ENCODE assay signal across 29 cellular contexts in the genomic region with DNA sequence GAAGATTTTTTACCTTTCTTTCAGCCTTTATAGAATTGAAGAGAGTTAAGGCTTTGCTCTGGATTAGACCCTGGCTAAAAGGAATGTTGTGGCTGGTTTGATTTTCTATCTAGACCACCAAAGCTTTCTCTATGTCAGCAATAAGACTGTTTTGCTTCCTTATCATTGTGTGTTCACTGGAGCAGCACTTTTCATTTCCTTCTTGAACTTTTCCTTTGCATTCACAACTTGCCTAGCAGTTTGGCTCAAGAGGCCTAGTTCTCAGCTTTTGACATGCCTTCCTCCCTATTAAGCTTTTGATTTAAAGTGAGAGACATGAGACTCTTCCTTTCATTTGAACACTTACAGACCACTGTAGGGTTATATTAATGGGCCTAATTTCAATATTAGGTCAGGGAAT.
"Had no signal": no experiment of that assay in that cellular context is flagged by ENCODE, and none has a peak within 500 bp of the region (broad histone marks: within the 10 kb centered on the region; RNA-seq: fewer than 3 reads in every experiment).

No MANE protein-coding gene starts in this region.

- ATAC-seq: activated T-cell treated with anti-CD3 and anti-CD28 coated beads, Interleukin-2, amount 50 U/mL, for 4 hours; Panc1; Right ventricle myocardium inferior; T-cell had no signal

- H3K4me3 ChIP-seq: cardiac muscle cell, SK-N-MC had no signal

- H3K36me3 Mint-ChIP-seq: activated CD4-positive, alpha-beta memory T cell treated with anti-CD3 and anti-CD28 coated beads for 36 hours; activated naive CD8-positive, alpha-beta T cell; brain; T-cell had no signal

- H3K36me3 ChIP-seq: cardiac muscle cell had no signal

- DNase-seq: activated CD4-positive, alpha-beta memory T cell treated with anti-CD3 and anti-CD28 coated beads for 36 hours; activated CD4-positive, alpha-beta T cell treated with anti-CD3 and anti-CD28 coated beads, Interleukin-2, amount 10 ng/mL, durations not matched to agents 7 days and 5 days; activated CD4-positive, CD25-positive, alpha-beta regulatory T cell; activated CD8-positive, alpha-beta memory T cell treated with anti-CD3 and anti-CD28 coated beads for 24 hours; activated effector memory CD4-positive, alpha-beta T cell treated with anti-CD3 and anti-CD28 coated beads, Interleukin-2, amount 50 U/mL, for 16 hours; activated naive CD4-positive, alpha-beta T cell treated with anti-CD3 and anti-CD28 coated beads for 36 hours; activated T-cell treated with anti-CD3 and anti-CD28 coated beads, Interleukin-2, amount 50 U/mL, for 4 hours; amygdala; cerebellar nuclear complex; NCI-H1048; NCI-H146; NCI-H187 treated with DMSO at 0.1 percent for 48 hours; NCI-H2081 treated with DMSO at 0.1 percent for 48 hours; NCI-H446; NCI-H524; OCI-M1; RPMI8226; T-cell; T-helper 2 cell; T1000 had no signal

- H3K27ac Mint-ChIP-seq: activated CD4-positive, alpha-beta memory T cell treated with anti-CD3 and anti-CD28 coated beads for 36 hours; activated CD4-positive, alpha-beta T cell treated with anti-CD3 and anti-CD28 coated beads, Interleukin-2, amount 10 ng/mL, durations not matched to agents 7 days and 5 days; activated naive CD4-positive, alpha-beta T cell treated with anti-CD3 and anti-CD28 coated beads for 36 hours; activated naive CD8-positive, alpha-beta T cell; brain; T-cell had no signal

- H3K4me3 Mint-ChIP-seq: activated CD4-positive, alpha-beta memory T cell treated with anti-CD3 and anti-CD28 coated beads for 36 hours; activated CD4-positive, alpha-beta T cell treated with anti-CD3 and anti-CD28 coated beads, Interleukin-2, amount 10 ng/mL, durations not matched to agents 7 days and 5 days; activated naive CD4-positive, alpha-beta T cell treated with anti-CD3 and anti-CD28 coated beads for 36 hours; activated naive CD8-positive, alpha-beta T cell; activated T-cell treated with anti-CD3 and anti-CD28 coated beads, Interleukin-2, amount 50 U/mL, for 4 hours; brain; T-cell had no signal

- FAIRE-seq: astrocyte, TTC549 had no signal

- H3K27ac ChIP-seq: cardiac muscle cell, SK-N-MC, VCaP had no signal
